24 cellular contexts compared by ENCODE assay signal in the genomic region with DNA sequence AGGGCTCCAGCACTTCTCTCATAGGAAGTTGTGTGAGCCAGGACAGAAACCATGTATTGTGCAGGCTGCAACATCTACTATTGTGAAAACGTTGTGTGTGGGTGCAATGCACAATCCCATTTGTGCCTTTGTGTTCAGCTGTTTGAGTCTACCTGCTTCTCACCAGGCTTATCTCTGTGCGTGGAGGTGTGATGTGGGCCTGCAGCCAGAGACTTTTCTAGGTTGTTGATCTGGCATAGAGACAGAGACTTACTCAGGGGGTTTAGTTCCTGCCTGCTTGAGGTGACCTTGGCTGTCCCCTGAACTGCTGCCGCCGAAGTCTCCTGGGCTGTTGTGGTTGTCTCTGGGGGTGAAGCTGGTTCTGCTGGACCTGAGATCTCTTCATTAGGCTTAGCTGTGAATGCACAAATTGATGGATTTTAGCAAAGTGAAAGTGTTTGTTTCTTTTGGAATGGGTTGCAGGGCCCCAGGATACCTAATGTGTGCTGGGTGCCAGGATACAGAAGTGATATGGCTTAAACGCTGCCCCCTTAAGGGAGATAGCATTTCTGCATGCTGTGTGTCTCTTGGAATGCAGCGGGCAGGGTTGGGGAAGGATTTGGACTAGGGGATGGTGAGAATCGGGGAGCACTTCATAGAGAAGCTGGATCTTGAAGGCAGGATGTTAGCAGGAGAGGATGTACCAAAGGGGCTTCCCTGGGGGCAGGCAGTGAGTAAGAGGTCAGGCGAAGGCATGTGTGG. TPM values are rescaled to one million over a fixed set of nuclear protein-coding genes. Genes with fewer than 3 reads are reported as not detected.
DNase-seq lines count a peak whose midpoint lies in the region; ATAC-seq, FAIRE-seq and TF ChIP-seq lines count a peak whose summit lies in the region.
"Had no signal": no experiment of that assay in that cellular context is flagged by ENCODE, and none has a peak within 500 bp of the region (broad histone marks: within the 10 kb centered on the region; RNA-seq: fewer than 3 reads in every experiment).

No MANE protein-coding gene starts in this region.

- H3K4me3 Mint-ChIP-seq in stimulated activated naive B cell treated with anti-CD40 and anti-IgM and Interleukin-4, amounts not matched to agents 10 μg/mL and 1 μg/mL and 100 μg/mL, for 72 hours, result no peak overlapping the region
- H3K4me3 Mint-ChIP-seq: T-helper 2 cell treated with Interferon-gamma antibody and Interleukin-4, amounts not matched to agents 5 μg/mL and 100 μg/mL, for 36 hours had no signal

- no peaks in the 10 kb centered on the region for H3K79me2 ChIP-seq in Loucy (ENCODE audit: insufficient read depth, low read length)

- H3K36me3 ChIP-seq in Loucy (ENCODE audit: insufficient read depth, low read length), result no peaks in the 10 kb centered on the region
- no peaks in the 10 kb centered on the region for H3K36me3 ChIP-seq in pancreas
- H3K36me3 ChIP-seq: colonic mucosa, tibial nerve had no signal

- H3K4me1 ChIP-seq in Loucy (ENCODE audit: insufficient read depth, low read length, poor library complexity, severe bottlenecking) (no peaks in the 10 kb centered on the region), pancreas (peaks cover 0 to 5% (median 3%) of the 10 kb centered on the region in 3 donors)
- H3K4me1 ChIP-seq: colonic mucosa, tibial nerve had no signal

- peaks cover 6 to 7% of the 10 kb centered on the region in 2 donors for H3K4me1 Mint-ChIP-seq in stimulated activated naive B cell treated with anti-CD40 and anti-IgM and Interleukin-4, amounts not matched to agents 10 μg/mL and 1 μg/mL and 100 μg/mL, for 72 hours

- H3K9me3 Mint-ChIP-seq in stimulated activated naive B cell treated with anti-CD40 and anti-IgM and Interleukin-4, amounts not matched to agents 10 μg/mL and 1 μg/mL and 100 μg/mL, for 72 hours, result peaks cover 6 to 8% of the 10 kb centered on the region in 2 donors

- H3K9ac ChIP-seq in Loucy (ENCODE audit: low read depth, low read length, poor library complexity, severe bottlenecking), result no peak overlapping the region

- no peak overlapping the region for H3K27ac ChIP-seq in pancreas
- H3K27ac ChIP-seq: colonic mucosa, epithelial cell of prostate, tibial nerve had no signal

- no peak overlapping the region for H2AFZ ChIP-seq in Loucy (ENCODE audit: low read length)

- TF ChIP-seq CTCF in Loucy (conservative IDR thresholded peaks at IDR 0.05; ENCODE audit: low read length) (peak; percentile 78), choroid plexus epithelial cell (conservative IDR thresholded peaks at IDR 0.05; ENCODE audit: low read depth, low read length) (peak; percentile 28), pancreas (IDR thresholded peaks at IDR 0.05) (no peak)

- H3K4me3 ChIP-seq in Loucy (ENCODE audit: low read length, poor library complexity, severe bottlenecking) (no peak overlapping the region), choroid plexus epithelial cell (ENCODE audit: low read depth, low read length) (no peak overlapping the region), pancreas (no peak overlapping the region)
- H3K4me3 ChIP-seq: colonic mucosa, GM12878, mucosa of descending colon, tibial nerve had no signal

- H3K9me3 ChIP-seq in Loucy (ENCODE audit: insufficient read depth, low read depth, low read length) (peaks cover 6% of the 10 kb centered on the region; the same call in 1 of the 2 replicates), pancreas (no peaks in the 10 kb centered on the region)
- H3K9me3 ChIP-seq: colonic mucosa had no signal

- H3K9me2 ChIP-seq in Loucy (replicated peaks; ENCODE audit: low read depth, low read length), result no peaks in the 10 kb centered on the region

- no peaks in the 10 kb centered on the region for H3F3A ChIP-seq in Loucy (ENCODE audit: low read depth)

- no peaks in the 10 kb centered on the region for H4K20me1 ChIP-seq in Loucy (ENCODE audit: insufficient read depth, low read length, poor library complexity, severe bottlenecking)

- H3K27ac Mint-ChIP-seq in stimulated activated naive B cell treated with anti-CD40 and anti-IgM and Interleukin-4, amounts not matched to agents 10 μg/mL and 1 μg/mL and 100 μg/mL, for 72 hours, result no peak overlapping the region
- H3K27ac Mint-ChIP-seq: T-helper 2 cell treated with Interferon-gamma antibody and Interleukin-4, amounts not matched to agents 5 μg/mL and 100 μg/mL, for 36 hours had no signal

- peaks cover 3 to 4% of the 10 kb centered on the region in 2 donors for H3K36me3 Mint-ChIP-seq in stimulated activated naive B cell treated with anti-CD40 and anti-IgM and Interleukin-4, amounts not matched to agents 10 μg/mL and 1 μg/mL and 100 μg/mL, for 72 hours
- H3K36me3 Mint-ChIP-seq: CD14-positive monocyte had no signal

- no peak overlapping the region for H3K4me2 ChIP-seq in Loucy (ENCODE audit: low read depth, low read length, poor library complexity, severe bottlenecking)

- intact Hi-C loops in pancreas (cut with DNase I), result no loop called here

- peaks cover 45 to 48% of the 10 kb centered on the region in 2 donors for H3K27me3 Mint-ChIP-seq in stimulated activated naive B cell treated with anti-CD40 and anti-IgM and Interleukin-4, amounts not matched to agents 10 μg/mL and 1 μg/mL and 100 μg/mL, for 72 hours

- 38 to 40% methylated on average over 8 of the region's 8 CpGs for WGBS in pancreas, 2 donors

- DNase-seq in DMS 273 (lab: John Stamatoyannopoulos, UW; ENCODE audit: unreplicated experiment) (peak; percentile 4), DMS 273 treated with DMSO at 0.1 percent for 48 hours (lab: John Stamatoyannopoulos, UW) (no peak), choroid plexus epithelial cell (ENCODE audit: low read depth) (no peak), pancreas (peak in 3 of 6 donors; percentile 14 to 29 (median 17)), NCI-H82 treated with DMSO at 0.1 percent for 48 hours (lab: John Stamatoyannopoulos, UW; ENCODE audit: unreplicated experiment) (no peak)
- no peak for DNase-seq in stimulated activated naive B cell treated with anti-CD40 and anti-IgM and Interleukin-4, amounts not matched to agents 10 μg/mL and 1 μg/mL and 100 μg/mL, for 72 hours
- DNase-seq: 8988T; colonic mucosa; DMS79; GOT3; kidney glomerular epithelial cell; mucosa of descending colon; NCI-H1436; SHP77; stimulated activated CD4-positive, alpha-beta T cell treated with anti-CD3 and anti-CD28 coated beads, Interleukin-4, amount 100 ng/mL, for 4 hours had no signal

- ATAC-seq in pancreas (peak in 3 of 4 donors; percentile 69 to 89 (median 71)), GM21619 (IDR thresholded peaks at IDR 0.05; ENCODE audit: unreplicated experiment) (no peak)
- ATAC-seq in stimulated activated naive B cell treated with anti-CD40 and anti-IgM and Interleukin-4, amounts not matched to agents 10 μg/mL and 1 μg/mL and 100 μg/mL, for 72 hours (replicated peaks), result no peak
- ATAC-seq: GM12878, mucosa of descending colon had no signal

- peaks cover 5% of the 10 kb centered on the region for H3K27me3 ChIP-seq in Loucy (ENCODE audit: insufficient read depth, low read length, poor library complexity, severe bottlenecking)
- H3K27me3 ChIP-seq in pancreas, result no peaks in the 10 kb centered on the region
- H3K27me3 ChIP-seq: colonic mucosa, tibial nerve had no signal

- no peak for FAIRE-seq in pancreas (lab: Jason Lieb, UNC)
- FAIRE-seq: GM12878 had no signal

RNA-seq across cellular contexts. Expression of a gene that starts 2.5 kb away (rescaled TPM):
- total RNA-seq in pancreas, result not detected
- polyA plus RNA-seq in pancreas, result not detected
- total RNA-seq: colonic mucosa, glomerular endothelial cell, GM12878, mucosa of descending colon, skeletal muscle tissue, tibial nerve had no signal
- polyA plus RNA-seq: CD14-positive monocyte, GM12878 had no signal

RNA-seq across cellular contexts. Expression of a gene that starts 16.0 kb away (rescaled TPM):
- not detected for total RNA-seq in pancreas
- polyA plus RNA-seq in pancreas, result not detected
- total RNA-seq: colonic mucosa, glomerular endothelial cell, GM12878, mucosa of descending colon, skeletal muscle tissue, tibial nerve had no signal
- polyA plus RNA-seq: CD14-positive monocyte, GM12878 had no signal

RNA-seq across cellular contexts. Expression of a gene that starts 43.7 kb away (rescaled TPM):
- total RNA-seq in pancreas, result 10 to 100 TPM in 1 of 6 donors, 1 to 10 TPM in 5; 1.1 to 23.6 (median 6.6) TPM
- 100 to 1,000 TPM in 1 of 2 donors, 10 to 100 TPM in 1; 27.0 to 127 TPM for polyA plus RNA-seq in pancreas
- total RNA-seq: glomerular endothelial cell, GM12878 had no signal
- polyA plus RNA-seq: CD14-positive monocyte had no signal

Comparison
In these comparisons a context has a peak if more than half of its experiments do, and no peak if none do; other contexts are left out.
1. CTCF ChIP-seq: peak in Loucy (single experiment) and choroid plexus epithelial cell (single experiment); none in pancreas (0 of 4).
2. ATAC-seq: peak in pancreas (3 of 4); none in GM21619 (single experiment) and stimulated activated naive B cell treated with anti-CD40 and anti-IgM and Interleukin-4, amounts not matched to agents 10 μg/mL and 1 μg/mL and 100 μg/mL, for 72 hours (0 of 2).